9 cellular contexts compared by ENCODE assay signal in genomic region chr18:32439802-32440201, GRCh38. TPM values are rescaled to one million over a fixed set of nuclear protein-coding genes. Genes with fewer than 3 reads are reported as not detected.
DNase-seq lines count a peak whose midpoint lies in the region; ATAC-seq and TF ChIP-seq lines count a peak whose summit lies in the region.
"Had no signal": no experiment of that assay in that cellular context is flagged by ENCODE, and none has a peak within 500 bp of the region (broad histone marks: within the 10 kb centered on the region; RNA-seq: fewer than 3 reads in every experiment).

No MANE protein-coding gene starts in this region.

- peak; percentile 5 for DNase-seq in stimulated activated CD4-positive, alpha-beta T cell treated with anti-CD3 and anti-CD28 coated beads, Interleukin-15, amount 100 ng/mL, for 24 hours
- no peak for DNase-seq in stimulated activated CD4-positive, alpha-beta T cell treated with anti-CD3 and anti-CD28 coated beads, Interleukin-4, amount 100 ng/mL, for 1 hour
- DNase-seq in NCI-H82 (lab: John Stamatoyannopoulos, UW) (peak; percentile 69), fibroblast of mammary gland (ENCODE audit: low read depth) (no peak), upper lobe of right lung (no peak), esophagus squamous epithelium (lab: John Stamatoyannopoulos, UW) (no peak)
- DNase-seq: DMS79 had no signal

- ATAC-seq in upper lobe of right lung (no peak), GM18870 (IDR thresholded peaks at IDR 0.05; ENCODE audit: unreplicated experiment) (no peak), gastroesophageal sphincter (no peak)

- H3K36me3 ChIP-seq in upper lobe of right lung (no peaks in the 10 kb centered on the region), gastroesophageal sphincter (no peaks in the 10 kb centered on the region), esophagus squamous epithelium (no peaks in the 10 kb centered on the region)

- no peaks in the 10 kb centered on the region for H3K9me3 ChIP-seq in upper lobe of right lung
- no peaks in the 10 kb centered on the region for H3K9me3 ChIP-seq in gastroesophageal sphincter
- no peaks in the 10 kb centered on the region for H3K9me3 ChIP-seq in esophagus squamous epithelium

- H3K4me1 ChIP-seq in upper lobe of right lung (no peaks in the 10 kb centered on the region), gastroesophageal sphincter (peaks cover 0 to 40% (median 4%) of the 10 kb centered on the region in 3 donors), esophagus squamous epithelium (peaks cover 0 to 15% (median 0%) of the 10 kb centered on the region in 3 donors)

- TF ChIP-seq CTCF in fibroblast of mammary gland (conservative IDR thresholded peaks at IDR 0.05; ENCODE audit: control insufficient read depth, insufficient read depth, low read depth, low read length) (peak; percentile 46), upper lobe of right lung (IDR thresholded peaks at IDR 0.05) (peak; percentile 8), gastroesophageal sphincter (IDR thresholded peaks at IDR 0.05) (no peak), esophagus squamous epithelium (IDR thresholded peaks at IDR 0.05) (peak in 1 of 6 experiments; percentile 24)

- no peak for TF ChIP-seq EP300 in gastroesophageal sphincter (IDR thresholded peaks at IDR 0.05)

- TF ChIP-seq POLR2A in gastroesophageal sphincter (IDR thresholded peaks at IDR 0.05) (no peak), esophagus squamous epithelium (IDR thresholded peaks at IDR 0.05) (no peak)

- H3K4me3 ChIP-seq in fibroblast of mammary gland (ENCODE audit: control insufficient read depth, low read depth, low read length) (no peak overlapping the region), upper lobe of right lung (no peak overlapping the region), gastroesophageal sphincter (no peak overlapping the region), esophagus squamous epithelium (no peak overlapping the region)

- 100% methylated on average over 1 of the region's 1 CpG for WGBS in gastroesophageal sphincter (ENCODE audit: low coverage in 1 of 2), 2 donors
- WGBS in esophagus squamous epithelium, 2 donors = 91 to 94% methylated on average over 1 of the region's 1 CpG

- intact Hi-C loops in upper lobe of right lung (cut with DNase I) (no loop called here), esophagus squamous epithelium (cut with DNase I) (no loop called here)

- no peaks in the 10 kb centered on the region for H3K27me3 ChIP-seq in upper lobe of right lung
- H3K27me3 ChIP-seq in gastroesophageal sphincter = no peaks in the 10 kb centered on the region
- H3K27me3 ChIP-seq in esophagus squamous epithelium = no peaks in the 10 kb centered on the region

- H3K27ac ChIP-seq in upper lobe of right lung (no peak overlapping the region), gastroesophageal sphincter (no peak overlapping the region), esophagus squamous epithelium (no peak overlapping the region)

RNA-seq across cellular contexts. Expression of gene GAREM1, which starts 30.9 kb away (rescaled TPM):
- total RNA-seq in upper lobe of right lung (11.5 TPM), gastroesophageal sphincter (10 to 100 TPM in 3 of 4 donors, 1 to 10 TPM in 1; 8.2 to 16.6 (median 12.3) TPM), esophagus squamous epithelium (10 to 100 TPM; 10.8 to 32.5 (median 18.3) TPM)

Comparison
In these comparisons a context has a peak if more than half of its experiments do, and no peak if none do; other contexts are left out.
1. DNase-seq: peak in stimulated activated CD4-positive, alpha-beta T cell treated with anti-CD3 and anti-CD28 coated beads, Interleukin-15, amount 100 ng/mL, for 24 hours (single experiment) and NCI-H82 (single experiment); none in stimulated activated CD4-positive, alpha-beta T cell treated with anti-CD3 and anti-CD28 coated beads, Interleukin-4, amount 100 ng/mL, for 1 hour (single experiment), fibroblast of mammary gland (single experiment), upper lobe of right lung (single experiment) and esophagus squamous epithelium (single experiment).
2. CTCF ChIP-seq: peak in fibroblast of mammary gland (single experiment) and upper lobe of right lung (single experiment); none in gastroesophageal sphincter (0 of 4).